Comparison of ENCODE assay signal across 2 cellular contexts in genomic region chr6:170738263-170738662, GRCh38.
TF ChIP-seq lines count a peak whose summit lies in the region.

No MANE protein-coding gene starts in this region.

TF ChIP-seq in K562, 482 proteins besides CTCF, POLR2A, EP300 and RAD21:
- peak; percentile 38; the same call in 1 of the 2 replicates for TF ChIP-seq ZNF592 (IDR thresholded peaks at IDR 0.05)

TF ChIP-seq in HepG2, 621 proteins besides CTCF, POLR2A, EP300 and RAD21 (continued from another document):
- TF ChIP-seq MIXL1 (CRISPR knock-in tag; IDR thresholded peaks at IDR 0.05) (peak; percentile 32; the same call in 1 of the 2 replicates), FOXO1 (CRISPR knock-in tag; IDR thresholded peaks at IDR 0.05) (peak; percentile 34; the same call in 1 of the 2 replicates), ELF3 (CRISPR knock-in tag; IDR thresholded peaks at IDR 0.05) (0 out of 2 replicates have a peak, but pooled peaks have one; percentile 44)
